13 cellular contexts compared by ENCODE assay signal in genomic region chr7:76011437-76011836, GRCh38. TPM values are rescaled to one million over a fixed set of nuclear protein-coding genes. Genes with fewer than 3 reads are reported as not detected.
A peak's percentile ranks its signal among the peaks of the same experiment; 100 is the strongest.
DNase-seq lines count a peak whose midpoint lies in the region; ATAC-seq and TF ChIP-seq lines count a peak whose summit lies in the region.
"Had no signal": no experiment of that assay in that cellular context is flagged by ENCODE, and none has a peak within 500 bp of the region (broad histone marks: within the 10 kb centered on the region; RNA-seq: fewer than 3 reads in every experiment).

No MANE protein-coding gene starts in this region.

- H3K79me2 ChIP-seq in osteoblast (ENCODE audit: insufficient read depth, low read length): no peaks in the 10 kb centered on the region

- peaks cover 13% of the 10 kb centered on the region for H3K27me3 Mint-ChIP-seq in activated T-cell treated with anti-CD3 and anti-CD28 coated beads, Interleukin-2, amount 50 U/mL, for 72 hours (ENCODE audit: low read depth)

- peaks cover 4% of the 10 kb centered on the region for H4K20me1 ChIP-seq in osteoblast (ENCODE audit: insufficient read depth, low read length)

- H3K9me3 ChIP-seq in osteoblast (ENCODE audit: low read depth, low read length): no peaks in the 10 kb centered on the region

- peaks cover 4% of the 10 kb centered on the region for H3K36me3 ChIP-seq in osteoblast (ENCODE audit: insufficient read depth, low read length)

- H3K27me3 ChIP-seq in osteoblast (ENCODE audit: insufficient read depth, low read length): no peaks in the 10 kb centered on the region

- H3K27ac Mint-ChIP-seq in activated T-cell treated with anti-CD3 and anti-CD28 coated beads, Interleukin-2, amount 50 U/mL, for 72 hours: no peak overlapping the region

- no peak for TF ChIP-seq CTCF in osteoblast (IDR thresholded peaks at IDR 0.05; ENCODE audit: extremely low read depth, low read depth, low read length)

- ATAC-seq in HG03280 (IDR thresholded peaks at IDR 0.05; ENCODE audit: unreplicated experiment): no peak
- ATAC-seq in activated T-cell treated with anti-CD3 and anti-CD28 coated beads, Interleukin-2, amount 50 U/mL, for 72 hours (replicated peaks in 1 of 2): no peak
- ATAC-seq: PC-3 had no signal

- H3K4me3 ChIP-seq in osteoblast (ENCODE audit: insufficient read depth, low read length): no peak overlapping the region

- DNase-seq in AG08395 (ENCODE audit: low spot score) (peak; percentile 94), NCI-H69 (lab: John Stamatoyannopoulos, UW) (peak; percentile 19), fibroblast of the conjunctiva (ENCODE audit: low read depth) (peak; percentile 85), osteoblast (ENCODE audit: insufficient read length, low spot score, missing footprints) (peak; percentile 83), NCI-H1694 (lab: John Stamatoyannopoulos, UW) (no peak)
- no peak for DNase-seq in activated T-cell treated with anti-CD3 and anti-CD28 coated beads, Interleukin-2, amount 50 U/mL, for 1 hour
- DNase-seq in activated T-cell treated with anti-CD3 and anti-CD28 coated beads, Interleukin-2, amount 50 U/mL, for 72 hours: no peak
- DNase-seq: activated naive CD4-positive, alpha-beta T cell; mesendoderm; PC-3 had no signal

- no peaks in the 10 kb centered on the region for H3K9me3 Mint-ChIP-seq in activated T-cell treated with anti-CD3 and anti-CD28 coated beads, Interleukin-2, amount 50 U/mL, for 72 hours

- no peak overlapping the region for H3K4me3 Mint-ChIP-seq in activated T-cell treated with anti-CD3 and anti-CD28 coated beads, Interleukin-2, amount 50 U/mL, for 72 hours

- peaks cover 43% of the 10 kb centered on the region for H3K4me1 Mint-ChIP-seq in activated T-cell treated with anti-CD3 and anti-CD28 coated beads, Interleukin-2, amount 50 U/mL, for 72 hours (ENCODE audit: low read depth)

- H2AFZ ChIP-seq in osteoblast (ENCODE audit: low read length): no peak overlapping the region

- peaks cover 15% of the 10 kb centered on the region for H3K4me1 ChIP-seq in osteoblast (ENCODE audit: insufficient read depth, low read length)

- no peak overlapping the region for H3K27ac ChIP-seq in osteoblast (ENCODE audit: low read depth, low read length)
- H3K27ac ChIP-seq: C4-2B, epithelial cell of prostate had no signal

- H3K4me2 ChIP-seq in osteoblast (ENCODE audit: insufficient read depth, low read length): no peak overlapping the region

- peaks cover 3 to 6% of the 10 kb centered on the region in 2 donors for H3K36me3 Mint-ChIP-seq in activated T-cell treated with anti-CD3 and anti-CD28 coated beads, Interleukin-2, amount 50 U/mL, for 72 hours (ENCODE audit: insufficient read depth in 2 of 2)

RNA-seq across cellular contexts. Expression of gene TMEM120A, which starts 17.0 kb away (rescaled TPM):
- total RNA-seq in osteoblast: 25.3 and 32.1 TPM in 2 replicates
- 10 to 100 TPM; 23.5 to 25.4 TPM for total RNA-seq in activated T-cell treated with anti-CD3 and anti-CD28 coated beads, Interleukin-2, amount 50 U/mL, for 72 hours

RNA-seq across cellular contexts. Expression of gene STYXL1, which starts 36.4 kb away (rescaled TPM):
- total RNA-seq in osteoblast: 23.9 and 27.7 TPM in 2 replicates
- 10 to 100 TPM; 52.0 to 54.6 TPM for total RNA-seq in activated T-cell treated with anti-CD3 and anti-CD28 coated beads, Interleukin-2, amount 50 U/mL, for 72 hours

RNA-seq across cellular contexts. Expression of gene MDH2, which starts 36.5 kb away (rescaled TPM):
- 32.7 and 36.6 TPM in 2 replicates for total RNA-seq in osteoblast
- 100 to 1,000 TPM; 162 to 170 TPM for total RNA-seq in activated T-cell treated with anti-CD3 and anti-CD28 coated beads, Interleukin-2, amount 50 U/mL, for 72 hours

Comparison
In these comparisons a context has a peak if more than half of its experiments do, and no peak if none do; other contexts are left out.
1. DNase-seq: peak in AG08395 (single experiment), NCI-H69 (single experiment), fibroblast of the conjunctiva (single experiment) and osteoblast (single experiment); none in NCI-H1694 (single experiment), activated T-cell treated with anti-CD3 and anti-CD28 coated beads, Interleukin-2, amount 50 U/mL, for 1 hour (single experiment) and activated T-cell treated with anti-CD3 and anti-CD28 coated beads, Interleukin-2, amount 50 U/mL, for 72 hours (0 of 2).